ENCODE assay signal across 8 cellular contexts in the genomic region with DNA sequence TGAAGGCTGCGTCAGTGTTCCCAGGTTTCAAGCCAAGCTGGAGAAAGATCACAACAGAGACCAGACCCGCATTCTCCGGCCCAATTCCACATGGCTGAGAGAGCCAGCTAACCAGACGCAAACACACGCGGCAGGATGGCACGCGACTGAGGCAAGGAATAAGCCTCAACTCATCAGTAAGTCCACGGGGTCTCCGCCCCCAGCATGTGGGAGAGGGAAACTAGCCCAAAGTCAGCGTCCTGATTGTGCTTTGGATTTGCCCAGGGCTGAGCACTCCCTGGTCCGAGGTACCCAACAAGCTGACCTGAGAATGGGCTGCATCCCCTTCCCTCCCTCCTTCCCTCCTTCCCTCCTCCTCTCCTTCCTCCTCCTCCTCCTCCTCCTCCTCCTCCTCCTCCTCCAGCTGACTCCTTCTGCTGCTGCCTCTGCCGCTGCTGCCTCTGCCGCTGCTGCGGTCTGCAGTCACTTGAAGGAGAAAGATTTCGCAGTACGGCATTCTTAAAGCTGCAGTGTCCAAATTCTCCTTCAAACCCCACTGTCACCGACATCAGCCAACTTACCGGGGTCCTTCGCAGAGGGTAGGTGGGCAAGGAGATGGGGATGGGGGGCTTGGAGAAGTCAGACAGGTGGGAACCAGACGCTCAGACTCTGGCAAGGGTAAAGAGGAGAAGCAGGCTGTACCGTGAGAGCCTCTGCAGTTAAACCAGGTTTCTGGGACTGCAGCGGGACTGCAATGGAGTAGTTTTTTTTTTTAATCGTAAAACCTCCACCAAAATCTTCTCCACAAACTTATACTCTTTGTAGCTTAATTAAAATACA. TPM values are rescaled to one million over a fixed set of nuclear protein-coding genes. Genes with fewer than 3 reads are reported as not detected.
DNase-seq lines count a peak whose midpoint lies in the region; ATAC-seq, FAIRE-seq and TF ChIP-seq lines count a peak whose summit lies in the region.

No MANE protein-coding gene starts in this region.

- POLR2A ChIA-PET in H1 (lab: Charles Lee; ENCODE audit: partially characterized antibody) = interaction anchor here (0.8 to 1.3 kb wide), 3 partner anchors 8 to 62 kb away, joined by 3 to 5 read pairs (median 3); no protein-coding TSS in a partner anchor
- POLR2A ChIA-PET in A673 (lab: Charles Lee; ENCODE audit: low non-redundant PET) = interaction anchor here (0.6 kb wide), 1 partner anchor 30 kb away, joined by 11 read pairs; no protein-coding TSS in a partner anchor

- H3K9ac ChIP-seq in H1 (replicated peaks in 1 of 4; ENCODE audit: extremely low read depth in 1 of 4, low read depth in 3 of 4, low read length in 3 of 4) (no peak overlapping the region), neural cell (ENCODE audit: low read length) (peak overlapping the region; percentile 14)

- TF ChIP-seq CTCF in GM12875 (IDR thresholded peaks at IDR 0.05; ENCODE audit: borderline replicate concordance, insufficient read depth, low read depth, low read length) = no peak
- no peak for TF ChIP-seq CTCF in H1 (IDR thresholded peaks at IDR 0.05; ENCODE audit: control extremely low read depth in 1 of 3, insufficient read depth in 1 of 3, low read depth in 1 of 3, low read length in 3 of 3)
- TF ChIP-seq CTCF in neural cell (IDR thresholded peaks at IDR 0.05; ENCODE audit: poor library complexity, severe bottlenecking) = no peak
- TF ChIP-seq CTCF in A673 (conservative IDR thresholded peaks at IDR 0.05; ENCODE audit: low read depth, low read length) = no peak

- H3K18ac ChIP-seq in H1 (ENCODE audit: extremely low read depth, low read length) = peak overlapping the region; percentile 29; the same call in 1 of the 2 replicates

- H3K14ac ChIP-seq in H1 (ENCODE audit: insufficient read length) = no peak overlapping the region

- FAIRE-seq in H1 (lab: Jason Lieb, UNC) = no peak

- H2BK5ac ChIP-seq in H1 (ENCODE audit: low read depth, low read length) = no peak overlapping the region

- no peak overlapping the region for H3K23ac ChIP-seq in H1 (ENCODE audit: insufficient read length)

- H3K36me3 ChIP-seq in H1 (ENCODE audit: control insufficient read depth in 2 of 4, insufficient read depth in 4 of 4, low read length in 3 of 4) = no peaks in the 10 kb centered on the region
- H3K36me3 ChIP-seq in neural cell (ENCODE audit: insufficient read depth, low read length) = no peaks in the 10 kb centered on the region
- H3K36me3 ChIP-seq in A673 (ENCODE audit: insufficient read depth, low read length, poor library complexity, severe bottlenecking) = no peaks in the 10 kb centered on the region

- ATAC-seq in HG02970 (IDR thresholded peaks at IDR 0.05; ENCODE audit: low FRiP score, unreplicated experiment) = no peak

- no peak overlapping the region for H3K27ac ChIP-seq in H1 (ENCODE audit: low read depth, low read length)
- no peak overlapping the region for H3K27ac ChIP-seq in neural cell (ENCODE audit: low read length)
- H3K27ac ChIP-seq in A673 (ENCODE audit: low read depth, low read length, poor library complexity, severe bottlenecking) = no peak overlapping the region

- no peak overlapping the region for H4K5ac ChIP-seq in H1 (ENCODE audit: insufficient read length, low read depth, low read length)

- BruUV-seq in A673 (replicated peaks; lab: Mats Ljungman, UMichigan) = no TSS peak

- H4K20me1 ChIP-seq in H1 (replicated peaks in 1 of 2; ENCODE audit: control insufficient read depth in 1 of 2, insufficient read depth in 2 of 2, low read length in 2 of 2) (peaks cover 1 to 4% of the 10 kb centered on the region in 2 experiments), neural cell (ENCODE audit: insufficient read depth) (no peaks in the 10 kb centered on the region)

- no peak overlapping the region for H4K8ac ChIP-seq in H1 (ENCODE audit: extremely low read depth, insufficient read depth, low read length)

- TF ChIP-seq RAD21 in H1 (IDR thresholded peaks at IDR 0.05 in 1 of 2, conservative IDR thresholded peaks at IDR 0.05 in 1 of 2; ENCODE audit: low read depth in 2 of 2, low read length in 2 of 2) (no peak), neural cell (conservative IDR thresholded peaks at IDR 0.05) (no peak)

- no peak overlapping the region for H2BK120ac ChIP-seq in H1 (replicated peaks; ENCODE audit: low read depth, low read length)

- H3K4me1 ChIP-seq in H1 (replicated peaks in 1 of 4; ENCODE audit: control insufficient read depth in 3 of 4, insufficient read depth in 4 of 4, low read length in 3 of 4) (peaks cover 0 to 19% (median 7%) of the 10 kb centered on the region in 4 experiments; a peak in 6 of 7 replicates), A673 (ENCODE audit: insufficient read depth, low read length, poor library complexity, severe bottlenecking) (peaks cover 12% of the 10 kb centered on the region)

- H3K4me3 ChIP-seq in GM12875 (ENCODE audit: low read depth, low read length) (peak overlapping the region; percentile 7), H1 (ENCODE audit: extremely low read depth in 1 of 4, insufficient read depth in 2 of 4, low read depth in 3 of 4, low read length in 4 of 4) (peak overlapping the region; percentile 28 to 64 (median 46); a peak in 7 of 8 replicates), neural cell (ENCODE audit: low read length) (peak overlapping the region; percentile 62), A673 (ENCODE audit: low read depth, low read length, poor library complexity, severe bottlenecking) (no peak overlapping the region)

- intact Hi-C loops in A673 (cut with micrococcal nuclease; ENCODE audit: unreplicated experiment) = no loop called here

- H2BK12ac ChIP-seq in H1 (ENCODE audit: low read depth, low read length) = peak overlapping the region; percentile 68; the same call in 1 of the 2 replicates

- H3K9me2 ChIP-seq in neural cell (ENCODE audit: insufficient read depth, low read length) = no peaks in the 10 kb centered on the region

- DNase-seq in NOMO-1 treated with dmso at 0.1 percent for 144 hours (lab: John Stamatoyannopoulos, UW; ENCODE audit: unreplicated experiment) = peak; percentile 13
- no peak for DNase-seq in H1 (ENCODE audit: low read depth in 1 of 2, low spot score in 2 of 2)
- no peak for DNase-seq in A673 (ENCODE audit: low spot score)
- no peak for DNase-seq in stimulated activated CD4-positive, alpha-beta T cell treated with anti-CD3 and anti-CD28 coated beads, Interleukin-2, amount 100 ng/mL, for 48 hours
- no peak for DNase-seq in activated gamma-delta T cell treated with Interleukin-2 at 50 U/mL for 16 hours

- H3K4ac ChIP-seq in H1 (replicated peaks; ENCODE audit: insufficient read length, low read depth, low read length) = no peak overlapping the region

- H3F3A ChIP-seq in neural cell (ENCODE audit: insufficient read depth, low read length, poor library complexity, severe bottlenecking) = no peaks in the 10 kb centered on the region

- no peak for TF ChIP-seq EP300 in H1 (IDR thresholded peaks at IDR 0.05; ENCODE audit: borderline replicate concordance in 1 of 2, low read depth in 2 of 2, low read length in 2 of 2)
- TF ChIP-seq EP300 in neural cell (conservative IDR thresholded peaks at IDR 0.05; ENCODE audit: poor library complexity, severe bottlenecking) = no peak

- peak overlapping the region; percentile 91 for H2AFZ ChIP-seq in H1 (ENCODE audit: low read length)
- H2AFZ ChIP-seq in neural cell (ENCODE audit: low read depth, low read length) = no peak overlapping the region

- H3K27me3 ChIP-seq in H1 (replicated peaks in 1 of 4; ENCODE audit: control insufficient read depth in 3 of 4, extremely low read depth in 1 of 4, insufficient read depth in 3 of 4, low read length in 3 of 4) (peaks cover 44 to 80% (median 69%) of the 10 kb centered on the region in 4 experiments), neural cell (ENCODE audit: insufficient read depth, low read depth, low read length) (peaks cover 69% of the 10 kb centered on the region), A673 (replicated peaks; ENCODE audit: insufficient read depth, low read depth, low read length, poor library complexity) (peaks cover 83% of the 10 kb centered on the region)

- H3K79me2 ChIP-seq in H1 (ENCODE audit: control insufficient read depth in 1 of 2, insufficient read depth in 2 of 2, low read length in 2 of 2) = no peaks in the 10 kb centered on the region
- H3K79me2 ChIP-seq in neural cell (replicated peaks; ENCODE audit: insufficient read depth, low read length) = no peaks in the 10 kb centered on the region

- H3K9me3 ChIP-seq in H1 (ENCODE audit: insufficient read depth in 2 of 2, low read depth in 1 of 2, low read length in 1 of 2) = no peaks in the 10 kb centered on the region; a peak in 1 of 4 replicates
- no peaks in the 10 kb centered on the region for H3K9me3 ChIP-seq in neural cell (ENCODE audit: low read length)
- no peaks in the 10 kb centered on the region for H3K9me3 ChIP-seq in A673 (ENCODE audit: low read depth, low read length, poor library complexity, severe bottlenecking)

- peaks cover 9% of the 10 kb centered on the region; the same call in 1 of the 2 replicates for H3K23me2 ChIP-seq in H1 (ENCODE audit: low read depth, low read length)

- no peak overlapping the region for H2AK5ac ChIP-seq in H1 (ENCODE audit: low read depth, low read length)

- H3K79me1 ChIP-seq in H1 (ENCODE audit: low read depth, low read length) = no peaks in the 10 kb centered on the region

- H2BK20ac ChIP-seq in H1 (ENCODE audit: low read length) = peak overlapping the region; percentile 72; the same call in 1 of the 2 replicates

- 9% methylated on average over 24 of the region's 24 CpGs; no CpG with 5 or more reads in 1 of the 2 experiments for WGBS in H1 (ENCODE audit: extremely low coverage in 1 of 2, insufficient coverage in 1 of 2, insufficient read length in 1 of 2, insufficient replicate concordance in 2 of 2, low coverage in 1 of 2, low lambda C conversion rate in 2 of 2, missing lambda C conversion rate in 1 of 2), 2 experiments

- H2BK15ac ChIP-seq in H1 (ENCODE audit: low read length) = peak overlapping the region; percentile 92; the same call in 1 of the 2 replicates

- H3K4me2 ChIP-seq in H1 (ENCODE audit: insufficient read depth in 1 of 2, low read depth in 2 of 2, low read length in 2 of 2) (peak overlapping the region; percentile 76 to 95), neural cell (ENCODE audit: low read length) (peak overlapping the region; percentile 86)

- no peak overlapping the region for H3K56ac ChIP-seq in H1 (replicated peaks; ENCODE audit: insufficient read length, low read depth, low read length)

- no peak overlapping the region for H4K91ac ChIP-seq in H1 (replicated peaks; ENCODE audit: insufficient read length, low read length)

- no peak for TF ChIP-seq POLR2A in H1 (IDR thresholded peaks at IDR 0.05; ENCODE audit: control extremely low read depth in 1 of 2, low read depth in 2 of 2, low read length in 2 of 2)

- CTCF ChIA-PET in H1 (lab: Charles Lee; ENCODE audit: partially characterized antibody) (interaction anchor here (0.6 to 4.1 kb wide), 20 partner anchors 8 to 975 kb away, joined by 3 to 38 read pairs (median 4); a partner anchor contains a TSS), A673 (lab: Charles Lee) (interaction anchor here (1.4 kb wide), 1 partner anchor 20 kb away, joined by 3 read pairs; no protein-coding TSS in a partner anchor)

RNA-seq across cellular contexts. Expression of a gene that starts 32.9 kb away (rescaled TPM):
- total RNA-seq in H1 (2021; fragmentation: NEBNext Ultra II Directional; extraction: Animal tissue kit (Norgen Biotek cat#: 25700)) = 3.8 and 4.0 TPM in 2 replicates
- polyA plus RNA-seq in H1 (2011; rRNA removed) (3.6 and 5.0 TPM in 2 replicates), neural cell (4.6 and 6.6 TPM in 2 replicates)
- polyA plus RNA-seq in H1 (2011; cell fraction: cytosol; rRNA removed) = 3.7 TPM
- polyA plus RNA-seq in H1 (2011; cell fraction: nucleus; rRNA removed) = 6.8 TPM
- 3.3 to 5.0 TPM (median 3.8 TPM) in 4 replicates for polyA plus RNA-seq in H1 (2012, experiment 1 of 2)
- polyA plus RNA-seq in H1 (2012, experiment 2 of 2) = 3.4 TPM
- polyA plus RNA-seq in H1 (2013, experiment 1 of 2) = 5.8 TPM
- 4.7 TPM for polyA plus RNA-seq in H1 (2013, experiment 2 of 2)
- 3.8 and 3.9 TPM in 2 replicates for polyA minus RNA-seq in H1 (2011; rRNA and poly(A)+ RNA removed)
- polyA minus RNA-seq in H1 (2011; cell fraction: cytosol; rRNA and poly(A)+ RNA removed) = 3.4 TPM
- 3.4 TPM for polyA minus RNA-seq in H1 (2011; cell fraction: nucleus; rRNA and poly(A)+ RNA removed)
- polyA minus RNA-seq in neural cell = 10.2 and 11.2 TPM in 2 replicates
- 6.2 and 10.6 TPM in 2 replicates for total RNA-seq in A673 (2021)
